Comparison of ENCODE assay signal across 2 cellular contexts in the genomic region with DNA sequence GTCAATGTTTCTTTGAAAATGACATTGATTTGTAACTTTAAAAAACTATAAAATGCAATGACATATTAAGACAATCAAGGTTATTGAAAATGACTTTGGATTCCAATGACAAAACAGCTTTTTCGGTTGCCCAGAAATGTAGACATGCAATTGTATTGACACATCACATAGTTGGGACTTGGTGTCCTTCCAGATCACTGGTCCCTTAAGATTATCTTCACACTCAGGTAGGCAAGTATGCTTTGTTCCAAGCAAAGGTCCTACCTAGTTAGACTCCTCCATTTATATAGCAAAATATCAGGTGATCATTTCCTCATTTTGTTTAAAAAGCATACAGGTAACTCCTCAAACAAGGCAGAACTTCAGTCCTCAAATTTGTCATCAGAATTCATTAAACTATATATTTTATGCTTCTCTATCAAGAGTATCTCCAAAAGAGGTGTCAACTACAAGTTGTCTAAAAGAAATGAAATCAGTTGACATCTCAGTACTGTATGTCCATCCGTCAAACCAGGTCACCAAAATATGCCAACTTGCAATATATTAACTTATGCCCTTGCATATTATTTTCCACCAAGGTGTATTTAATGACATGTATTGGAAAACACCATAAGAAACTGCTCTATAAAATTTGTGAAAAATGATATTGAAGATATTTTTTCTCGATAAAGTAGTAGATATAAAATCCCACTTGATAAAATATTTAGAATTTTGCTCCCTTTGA.
TF ChIP-seq lines count a peak whose summit lies in the region.

No MANE protein-coding gene starts in this region.

TF ChIP-seq in IMR-90, 13 proteins besides CTCF, POLR2A, EP300 and RAD21:
- TF ChIP-seq FOS (IDR thresholded peaks at IDR 0.05; ENCODE audit: low read depth, low read length) = no peak
- TF ChIP-seq MAFK (IDR thresholded peaks at IDR 0.05; ENCODE audit: low read depth, low read length) = peak; percentile 37; the same call in 1 of the 2 replicates
- no peak for TF ChIP-seq BHLHE40 (IDR thresholded peaks at IDR 0.05; ENCODE audit: low read depth, low read length)

TF ChIP-seq in K562, 482 proteins besides CTCF, POLR2A, EP300 and RAD21 (continued from another document):
- TF ChIP-seq C11orf30 (IDR thresholded peaks at IDR 0.05; ENCODE audit: low read depth) (peak; percentile 53; the same call in 1 of the 2 replicates), MAFF (IDR thresholded peaks at IDR 0.05; ENCODE audit: low read length) (peak; percentile 51), ZEB2 (IDR thresholded peaks at IDR 0.05) (no peak), MAFK (IDR thresholded peaks at IDR 0.05; ENCODE audit: low read length) (0 out of 2 replicates have a peak, but pooled peaks have one; percentile 11), ZNF316 (IDR thresholded peaks at IDR 0.05) (peak; percentile 70)
